In the genomic region with DNA sequence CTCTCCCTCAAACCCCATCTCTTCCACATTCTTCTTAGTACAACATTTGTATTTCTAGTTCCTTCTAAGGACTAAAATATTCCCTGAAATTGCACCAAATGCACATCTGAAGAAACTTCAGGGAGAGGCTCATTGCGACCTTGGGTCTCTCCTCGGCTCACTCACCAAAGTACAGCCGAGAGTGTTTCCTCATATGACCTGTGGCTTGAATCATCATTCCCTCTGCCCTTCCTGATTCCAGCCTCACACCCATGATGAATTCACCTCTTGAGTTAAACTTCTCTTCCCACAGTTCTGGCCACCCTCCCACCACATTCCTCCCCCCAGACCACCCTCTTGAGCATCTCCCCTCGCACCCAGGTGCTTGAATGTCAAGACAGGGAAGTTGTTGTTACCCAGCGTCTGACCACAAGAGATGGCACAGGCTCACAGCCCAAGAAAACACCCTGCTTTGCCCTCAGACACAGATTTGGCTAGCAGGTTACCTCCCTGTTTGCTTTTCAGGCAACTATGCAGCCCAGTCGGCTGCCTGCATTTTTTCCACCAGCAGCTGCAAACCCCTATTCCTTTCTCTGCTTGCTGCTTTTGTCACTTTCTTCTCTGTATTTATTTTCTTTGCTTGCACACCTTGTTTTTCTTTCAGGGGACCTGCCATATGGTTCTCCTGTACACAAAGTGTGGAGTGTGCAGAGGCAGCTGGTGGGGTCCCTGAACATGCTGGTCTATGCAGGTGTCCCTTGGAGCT, we compare ENCODE assay signal across 25 cellular contexts.
A peak's percentile ranks its signal among the peaks of the same experiment; 100 is the strongest.
DNase-seq lines count a peak whose midpoint lies in the region; ATAC-seq and TF ChIP-seq lines count a peak whose summit lies in the region.
"Had no signal": no experiment of that assay in that cellular context is flagged by ENCODE, and none has a peak within 500 bp of the region (broad histone marks: within the 10 kb centered on the region; RNA-seq: fewer than 3 reads in every experiment).

No MANE protein-coding gene starts in this region.

- H3K4me1 ChIP-seq in GM23338 (ENCODE audit: insufficient read depth), result peaks cover 23% of the 10 kb centered on the region

- no peaks in the 10 kb centered on the region for H3K9me3 Mint-ChIP-seq in GM23338
- peaks cover 0 to 2% (median 0%) of the 10 kb centered on the region in 5 experiments for H3K9me3 Mint-ChIP-seq in brain
- H3K9me3 Mint-ChIP-seq in activated naive CD8-positive, alpha-beta T cell treated with anti-CD3 and anti-CD28 coated beads, Interleukin-2, amount 50 U/mL, for 24 hours, result no peaks in the 10 kb centered on the region
- H3K9me3 Mint-ChIP-seq: stimulated activated naive CD8-positive, alpha-beta T cell treated with anti-CD3 and anti-CD28 coated beads, Interleukin-15, amount 100 ng/mL, for 72 hours had no signal

- H3K4me3 Mint-ChIP-seq in GM23338, result no peak overlapping the region
- H3K4me3 Mint-ChIP-seq in brain, result no peak overlapping the region
- no peak overlapping the region for H3K4me3 Mint-ChIP-seq in activated naive CD8-positive, alpha-beta T cell treated with anti-CD3 and anti-CD28 coated beads, Interleukin-2, amount 50 U/mL, for 24 hours
- H3K4me3 Mint-ChIP-seq: naive thymus-derived CD8-positive, alpha-beta T cell; stimulated activated naive CD8-positive, alpha-beta T cell treated with anti-CD3 and anti-CD28 coated beads, Interleukin-15, amount 100 ng/mL, for 72 hours had no signal

- no peaks in the 10 kb centered on the region for H3K79me2 ChIP-seq in GM23338 (replicated peaks; ENCODE audit: insufficient read depth)

- H3F3A ChIP-seq in GM23338 (replicated peaks; ENCODE audit: low read depth), result no peaks in the 10 kb centered on the region

- H3K4me3 ChIP-seq in GM23338, result no peak overlapping the region
- H3K4me3 ChIP-seq: cardiac muscle cell, dorsolateral prefrontal cortex, smooth muscle cell, transverse colon had no signal

- H2AFZ ChIP-seq in GM23338, result peak overlapping the region; percentile 80

- H3K36me3 Mint-ChIP-seq in GM23338 (ENCODE audit: low read depth) (no peaks in the 10 kb centered on the region), brain (no peaks in the 10 kb centered on the region)
- H3K36me3 Mint-ChIP-seq in activated naive CD8-positive, alpha-beta T cell treated with anti-CD3 and anti-CD28 coated beads, Interleukin-2, amount 50 U/mL, for 24 hours (ENCODE audit: low read depth), result no peaks in the 10 kb centered on the region
- H3K36me3 Mint-ChIP-seq: naive thymus-derived CD8-positive, alpha-beta T cell had no signal

- ATAC-seq in GM23338 (no peak), omental fat pad (ENCODE audit: low FRiP score) (peak; percentile 76)
- no peak for ATAC-seq in activated naive CD8-positive, alpha-beta T cell treated with anti-CD3 and anti-CD28 coated beads, Interleukin-2, amount 50 U/mL, for 24 hours
- ATAC-seq: naive thymus-derived CD8-positive, alpha-beta T cell; Panc1; stimulated activated naive CD8-positive, alpha-beta T cell treated with anti-CD3 and anti-CD28 coated beads, Interleukin-15, amount 100 ng/mL, for 72 hours had no signal

- TF ChIP-seq CTCF in GM23338 (conservative IDR thresholded peaks at IDR 0.05; ENCODE audit: low read depth in 2 of 2) (no peak), brain (conservative IDR thresholded peaks at IDR 0.05) (no peak), omental fat pad (IDR thresholded peaks at IDR 0.05) (no peak)

- no peaks in the 10 kb centered on the region for H3K27me3 ChIP-seq in GM23338 (ENCODE audit: insufficient read depth)
- H3K27me3 ChIP-seq: cardiac muscle cell, dorsolateral prefrontal cortex, transverse colon had no signal

- H3K27me3 Mint-ChIP-seq in GM23338 (ENCODE audit: insufficient read depth, low read depth, poor library complexity), result peaks cover 6% of the 10 kb centered on the region
- peaks cover 2% of the 10 kb centered on the region for H3K27me3 Mint-ChIP-seq in brain
- no peaks in the 10 kb centered on the region for H3K27me3 Mint-ChIP-seq in activated naive CD8-positive, alpha-beta T cell treated with anti-CD3 and anti-CD28 coated beads, Interleukin-2, amount 50 U/mL, for 24 hours
- H3K27me3 Mint-ChIP-seq: stimulated activated naive CD8-positive, alpha-beta T cell treated with anti-CD3 and anti-CD28 coated beads, Interleukin-15, amount 100 ng/mL, for 72 hours had no signal

- H3K4me2 ChIP-seq in GM23338, result no peak overlapping the region
- H3K4me2 ChIP-seq: smooth muscle cell had no signal

- H4K20me1 ChIP-seq in GM23338 (replicated peaks; ENCODE audit: insufficient read depth), result no peaks in the 10 kb centered on the region

- no peak overlapping the region for H3K27ac ChIP-seq in GM23338 (ENCODE audit: low read depth)
- H3K27ac ChIP-seq: cardiac muscle cell, transverse colon, WERI-Rb-1 had no signal

- DNase-seq in GM23338 (ENCODE audit: low spot score), result no peak
- DNase-seq in NCI-H2171 treated with DMSO at 0.1 percent for 48 hours (lab: John Stamatoyannopoulos, UW), result peak; percentile 81
- no peak for DNase-seq in omental fat pad (ENCODE audit: low spot score)
- DNase-seq in activated naive CD8-positive, alpha-beta T cell treated with anti-CD3 and anti-CD28 coated beads, Interleukin-2, amount 50 U/mL, for 24 hours, result no peak
- no peak for DNase-seq in globus pallidus (ENCODE audit: low spot score)
- no peak for DNase-seq in NCI-H1105 treated with DMSO at 0.1 percent for 48 hours (lab: John Stamatoyannopoulos, UW)
- DNase-seq: activated CD4-positive, alpha-beta T cell treated with anti-CD3 and anti-CD28 coated beads, Interleukin-2, amount 50 U/mL, for 1 hour; activated CD8-positive, alpha-beta memory T cell treated with anti-CD3 and anti-CD28 coated beads, Interleukin-2, amount 50 U/mL, for 48 hours; activated effector memory CD4-positive, alpha-beta T cell treated with Interleukin-2 at 50 U/mL for 16 hours; COR-L47; EL; erythroblast; mesenchymal stem cell; naive thymus-derived CD8-positive, alpha-beta T cell; NCI-H526; stimulated activated CD4-positive, alpha-beta T cell treated with anti-CD3 and anti-CD28 coated beads, Interleukin-4, amount 100 ng/mL, for 24 hours; stimulated activated naive CD8-positive, alpha-beta T cell treated with anti-CD3 and anti-CD28 coated beads, Interleukin-15, amount 100 ng/mL, for 72 hours; T-helper 2 cell; transverse colon; WERI-Rb-1 had no signal

- no peak overlapping the region for H3K27ac Mint-ChIP-seq in GM23338
- H3K27ac Mint-ChIP-seq in brain, result peak overlapping the region in 3 of 5 experiments; percentile 20 to 63 (median 62)
- no peak overlapping the region for H3K27ac Mint-ChIP-seq in activated naive CD8-positive, alpha-beta T cell treated with anti-CD3 and anti-CD28 coated beads, Interleukin-2, amount 50 U/mL, for 24 hours
- H3K27ac Mint-ChIP-seq: naive thymus-derived CD8-positive, alpha-beta T cell; stimulated activated naive CD8-positive, alpha-beta T cell treated with anti-CD3 and anti-CD28 coated beads, Interleukin-15, amount 100 ng/mL, for 72 hours had no signal

- H3K9me2 ChIP-seq in GM23338 (ENCODE audit: insufficient read depth), result 0 out of 2 replicates have a peak, but pooled peaks cover 9% of the 10 kb centered on the region

- no peaks in the 10 kb centered on the region for H3K36me3 ChIP-seq in GM23338 (ENCODE audit: insufficient read depth)
- H3K36me3 ChIP-seq: cardiac muscle cell, transverse colon, WERI-Rb-1 had no signal

- peaks cover 17% of the 10 kb centered on the region; the same call in 2 of the 3 replicates for H3K4me1 Mint-ChIP-seq in GM23338
- peaks cover 30% of the 10 kb centered on the region for H3K4me1 Mint-ChIP-seq in brain
- H3K4me1 Mint-ChIP-seq in activated naive CD8-positive, alpha-beta T cell treated with anti-CD3 and anti-CD28 coated beads, Interleukin-2, amount 50 U/mL, for 24 hours, result no peaks in the 10 kb centered on the region
- H3K4me1 Mint-ChIP-seq: naive thymus-derived CD8-positive, alpha-beta T cell; stimulated activated naive CD8-positive, alpha-beta T cell treated with anti-CD3 and anti-CD28 coated beads, Interleukin-15, amount 100 ng/mL, for 72 hours had no signal

TF ChIP-seq in GM23338, 12 proteins besides CTCF, POLR2A, EP300 and RAD21 (continues in another document):
- no peak for TF ChIP-seq ZNF331 (CRISPR knock-in tag; IDR thresholded peaks at IDR 0.05; ENCODE audit: low read depth)
- TF ChIP-seq ZNF114 (CRISPR knock-in tag; IDR thresholded peaks at IDR 0.05), result no peak

Comparison
In these comparisons a context has a peak if more than half of its experiments do, and no peak if none do; other contexts are left out.
1. H3K27ac Mint-ChIP-seq: peak in brain (3 of 5); none in GM23338 (single experiment) and activated naive CD8-positive, alpha-beta T cell treated with anti-CD3 and anti-CD28 coated beads, Interleukin-2, amount 50 U/mL, for 24 hours (single experiment).